Comparison of ENCODE assay signal across 10 cellular contexts in genomic region chr14:91258021-91258618, GRCh38. TPM values are rescaled to one million over a fixed set of nuclear protein-coding genes. Genes with fewer than 3 reads are reported as not detected.
DNase-seq lines count a peak whose midpoint lies in the region; ATAC-seq lines count a peak whose summit lies in the region.
"Had no signal": no experiment of that assay in that cellular context is flagged by ENCODE, and none has a peak within 500 bp of the region (broad histone marks: within the 10 kb centered on the region; RNA-seq: fewer than 3 reads in every experiment).

No MANE protein-coding gene starts in this region.

- no peak overlapping the region for H3K4me3 Mint-ChIP-seq in T-helper 1 cell treated with Interleukin-12 subunit alpha and Interleukin-12 subunit beta and Interleukin-4 antibody, amounts not matched to agents 30 μg/mL and 1 μg/mL, for 36 hours
- H3K4me3 Mint-ChIP-seq in activated naive CD8-positive, alpha-beta T cell treated with anti-CD3 and anti-CD28 coated beads, Interleukin-2, amount 10 ng/mL, durations not matched to agents 7 days and 5 days: no peak overlapping the region
- no peak overlapping the region for H3K4me3 Mint-ChIP-seq in stimulated activated naive B cell treated with anti-CD40 and anti-IgM and Interleukin-4, amounts not matched to agents 10 μg/mL and 1 μg/mL and 100 μg/mL, for 72 hours
- no peak overlapping the region for H3K4me3 Mint-ChIP-seq in stimulated activated naive CD8-positive, alpha-beta T cell treated with anti-CD3 and anti-CD28 coated beads, Interleukin-15, amount 100 ng/mL, for 72 hours

- no peaks in the 10 kb centered on the region for H3K9me3 Mint-ChIP-seq in T-helper 1 cell treated with Interleukin-12 subunit alpha and Interleukin-12 subunit beta and Interleukin-4 antibody, amounts not matched to agents 30 μg/mL and 1 μg/mL, for 36 hours
- no peaks in the 10 kb centered on the region for H3K9me3 Mint-ChIP-seq in activated naive CD8-positive, alpha-beta T cell treated with anti-CD3 and anti-CD28 coated beads, Interleukin-2, amount 10 ng/mL, durations not matched to agents 7 days and 5 days
- no peaks in the 10 kb centered on the region for H3K9me3 Mint-ChIP-seq in stimulated activated naive B cell treated with anti-CD40 and anti-IgM and Interleukin-4, amounts not matched to agents 10 μg/mL and 1 μg/mL and 100 μg/mL, for 72 hours
- H3K9me3 Mint-ChIP-seq in stimulated activated naive CD8-positive, alpha-beta T cell treated with anti-CD3 and anti-CD28 coated beads, Interleukin-15, amount 100 ng/mL, for 72 hours: peaks cover 0 to 4% of the 10 kb centered on the region in 2 donors

- H3K4me1 Mint-ChIP-seq in T-helper 1 cell treated with Interleukin-12 subunit alpha and Interleukin-12 subunit beta and Interleukin-4 antibody, amounts not matched to agents 30 μg/mL and 1 μg/mL, for 36 hours (ENCODE audit: low read depth): peaks cover 48% of the 10 kb centered on the region
- H3K4me1 Mint-ChIP-seq in activated naive CD8-positive, alpha-beta T cell treated with anti-CD3 and anti-CD28 coated beads, Interleukin-2, amount 10 ng/mL, durations not matched to agents 7 days and 5 days: peaks cover 55% of the 10 kb centered on the region
- peaks cover 15 to 27% of the 10 kb centered on the region in 2 donors for H3K4me1 Mint-ChIP-seq in stimulated activated naive B cell treated with anti-CD40 and anti-IgM and Interleukin-4, amounts not matched to agents 10 μg/mL and 1 μg/mL and 100 μg/mL, for 72 hours
- H3K4me1 Mint-ChIP-seq in stimulated activated naive CD8-positive, alpha-beta T cell treated with anti-CD3 and anti-CD28 coated beads, Interleukin-15, amount 100 ng/mL, for 72 hours: peaks cover 79% of the 10 kb centered on the region

- DNase-seq in T-helper 1 cell (no peak), left ventricle myocardium superior (peak; percentile 44), GDM1 (lab: John Stamatoyannopoulos, UW) (no peak)
- no peak for DNase-seq in activated naive CD8-positive, alpha-beta T cell treated with anti-CD3 and anti-CD28 coated beads, Interleukin-2, amount 10 ng/mL, durations not matched to agents 7 days and 5 days
- DNase-seq in stimulated activated naive B cell treated with anti-CD40 and anti-IgM and Interleukin-4, amounts not matched to agents 10 μg/mL and 1 μg/mL and 100 μg/mL, for 72 hours: no peak
- no peak for DNase-seq in stimulated activated naive CD8-positive, alpha-beta T cell treated with anti-CD3 and anti-CD28 coated beads, Interleukin-15, amount 100 ng/mL, for 72 hours
- DNase-seq: activated CD8-positive, alpha-beta memory T cell treated with anti-CD3 and anti-CD28 coated beads, Interleukin-2, amount 50 U/mL, for 48 hours; effector CD8-positive, alpha-beta T cell had no signal

- intact Hi-C loops in left ventricle myocardium superior (cut with micrococcal nuclease): no loop called here

- POLR2A ChIA-PET in activated naive CD8-positive, alpha-beta T cell treated with anti-CD3 and anti-CD28 coated beads, Interleukin-2, amount 10 ng/mL, durations not matched to agents 7 days and 5 days (lab: Charles Lee): interaction anchor here (0.9 to 16.2 kb wide), 7 partner anchors 9 to 56 kb away, joined by 3 to 232 read pairs (median 3); partner anchors contain the start of gene GPR68

- H3K27ac Mint-ChIP-seq in T-helper 1 cell treated with Interleukin-12 subunit alpha and Interleukin-12 subunit beta and Interleukin-4 antibody, amounts not matched to agents 30 μg/mL and 1 μg/mL, for 36 hours: peak overlapping the region; percentile 74
- H3K27ac Mint-ChIP-seq in activated naive CD8-positive, alpha-beta T cell treated with anti-CD3 and anti-CD28 coated beads, Interleukin-2, amount 10 ng/mL, durations not matched to agents 7 days and 5 days: peak overlapping the region; percentile 40
- H3K27ac Mint-ChIP-seq in stimulated activated naive B cell treated with anti-CD40 and anti-IgM and Interleukin-4, amounts not matched to agents 10 μg/mL and 1 μg/mL and 100 μg/mL, for 72 hours: no peak overlapping the region
- peak overlapping the region in 1 of 2 donors; percentile 57 for H3K27ac Mint-ChIP-seq in stimulated activated naive CD8-positive, alpha-beta T cell treated with anti-CD3 and anti-CD28 coated beads, Interleukin-15, amount 100 ng/mL, for 72 hours

- no peaks in the 10 kb centered on the region for H3K27me3 Mint-ChIP-seq in T-helper 1 cell treated with Interleukin-12 subunit alpha and Interleukin-12 subunit beta and Interleukin-4 antibody, amounts not matched to agents 30 μg/mL and 1 μg/mL, for 36 hours (ENCODE audit: low read depth)
- H3K27me3 Mint-ChIP-seq in activated naive CD8-positive, alpha-beta T cell treated with anti-CD3 and anti-CD28 coated beads, Interleukin-2, amount 10 ng/mL, durations not matched to agents 7 days and 5 days: no peaks in the 10 kb centered on the region
- H3K27me3 Mint-ChIP-seq in stimulated activated naive B cell treated with anti-CD40 and anti-IgM and Interleukin-4, amounts not matched to agents 10 μg/mL and 1 μg/mL and 100 μg/mL, for 72 hours: peaks cover 2 to 3% of the 10 kb centered on the region in 2 donors
- no peaks in the 10 kb centered on the region for H3K27me3 Mint-ChIP-seq in stimulated activated naive CD8-positive, alpha-beta T cell treated with anti-CD3 and anti-CD28 coated beads, Interleukin-15, amount 100 ng/mL, for 72 hours

- ATAC-seq in activated naive CD8-positive, alpha-beta T cell treated with anti-CD3 and anti-CD28 coated beads, Interleukin-2, amount 10 ng/mL, durations not matched to agents 7 days and 5 days (ENCODE audit: low read depth): no peak
- peak; percentile 84 for ATAC-seq in left ventricle myocardium superior
- peak; percentile 24 to 30 for ATAC-seq in stimulated activated naive B cell treated with anti-CD40 and anti-IgM and Interleukin-4, amounts not matched to agents 10 μg/mL and 1 μg/mL and 100 μg/mL, for 72 hours (replicated peaks)
- ATAC-seq in stimulated activated naive CD8-positive, alpha-beta T cell treated with anti-CD3 and anti-CD28 coated beads, Interleukin-15, amount 100 ng/mL, for 72 hours: no peak
- no peak for ATAC-seq in GM21529 (IDR thresholded peaks at IDR 0.05; ENCODE audit: unreplicated experiment)

- H3K36me3 Mint-ChIP-seq in T-helper 1 cell treated with Interleukin-12 subunit alpha and Interleukin-12 subunit beta and Interleukin-4 antibody, amounts not matched to agents 30 μg/mL and 1 μg/mL, for 36 hours (ENCODE audit: low read depth): peaks cover 13% of the 10 kb centered on the region
- H3K36me3 Mint-ChIP-seq in activated naive CD8-positive, alpha-beta T cell treated with anti-CD3 and anti-CD28 coated beads, Interleukin-2, amount 10 ng/mL, durations not matched to agents 7 days and 5 days: peaks cover 8% of the 10 kb centered on the region
- no peaks in the 10 kb centered on the region for H3K36me3 Mint-ChIP-seq in stimulated activated naive B cell treated with anti-CD40 and anti-IgM and Interleukin-4, amounts not matched to agents 10 μg/mL and 1 μg/mL and 100 μg/mL, for 72 hours

RNA-seq across cellular contexts. Expression of gene GPR68, which starts 13.6 kb away (rescaled TPM):
- 10 to 100 TPM; 23.0 to 28.0 TPM for total RNA-seq in activated naive CD8-positive, alpha-beta T cell treated with anti-CD3 and anti-CD28 coated beads, Interleukin-2, amount 10 ng/mL, durations not matched to agents 7 days and 5 days
- total RNA-seq in left ventricle myocardium superior: 0.35 TPM

Comparison
In these comparisons a context has a peak if more than half of its experiments do, and no peak if none do; other contexts are left out.
1. ATAC-seq: peak in left ventricle myocardium superior (single experiment) and stimulated activated naive B cell treated with anti-CD40 and anti-IgM and Interleukin-4, amounts not matched to agents 10 μg/mL and 1 μg/mL and 100 μg/mL, for 72 hours (2 of 2); none in activated naive CD8-positive, alpha-beta T cell treated with anti-CD3 and anti-CD28 coated beads, Interleukin-2, amount 10 ng/mL, durations not matched to agents 7 days and 5 days (single experiment), stimulated activated naive CD8-positive, alpha-beta T cell treated with anti-CD3 and anti-CD28 coated beads, Interleukin-15, amount 100 ng/mL, for 72 hours (single experiment) and GM21529 (single experiment).
2. RNA of gene GPR68, which starts 13.6 kb away (total RNA-seq): 23.0 to 28.0 TPM in activated naive CD8-positive, alpha-beta T cell treated with anti-CD3 and anti-CD28 coated beads, Interleukin-2, amount 10 ng/mL, durations not matched to agents 7 days and 5 days; 0.35 TPM in left ventricle myocardium superior (single experiment); every median in the first group is over 10 times any median in the second.